In genomic region chr3:160343132-160343531, GRCh38 we compare ENCODE assay signal across 8 cellular contexts. TPM values are rescaled to one million over a fixed set of nuclear protein-coding genes. Genes with fewer than 3 reads are reported as not detected.
DNase-seq lines count a peak whose midpoint lies in the region; ATAC-seq and TF ChIP-seq lines count a peak whose summit lies in the region.

No MANE protein-coding gene starts in this region.

- H3K27me3 ChIP-seq in breast epithelium (no peaks in the 10 kb centered on the region), tibial nerve (no peaks in the 10 kb centered on the region)

- intact Hi-C loops in MCF 10A (cut with micrococcal nuclease), result loop anchor here (1.0 to 10.0 kb wide), 6 partner anchors 69 to 1078 kb away; partner anchors contain the start of gene C3orf80
- intact Hi-C loops in breast epithelium (cut with DNase I; ENCODE audit: low total_unique reads), result no loop called here

- no peaks in the 10 kb centered on the region for H3K9me3 Mint-ChIP-seq in MCF 10A (ENCODE audit: unreplicated experiment)

- H3K4me1 Mint-ChIP-seq in MCF 10A (ENCODE audit: insufficient read depth, unreplicated experiment), result no peaks in the 10 kb centered on the region

- no peak for TF ChIP-seq POLR2A in breast epithelium (IDR thresholded peaks at IDR 0.05)
- TF ChIP-seq POLR2A in tibial nerve (IDR thresholded peaks at IDR 0.05), result no peak

- H3K9me3 ChIP-seq in breast epithelium (peaks cover 2 to 3% of the 10 kb centered on the region in 2 donors), tibial nerve (peaks cover 0 to 2% (median 0%) of the 10 kb centered on the region in 4 donors)

- peaks cover 6% of the 10 kb centered on the region for H3K36me3 Mint-ChIP-seq in MCF 10A (ENCODE audit: insufficient read depth, unreplicated experiment)

- CTCF ChIA-PET in MCF 10A (lab: Yijun Ruan, JAX), result interaction anchor here (0.7 to 6.8 kb wide), 7 partner anchors 70 to 458 kb away, joined by 3 to 39 read pairs (median 3); no protein-coding TSS in a partner anchor

- no peaks in the 10 kb centered on the region for H3K36me3 ChIP-seq in breast epithelium
- peaks cover 0 to 6% (median 0%) of the 10 kb centered on the region in 3 donors for H3K36me3 ChIP-seq in tibial nerve

- no TSS peak for BruUV-seq in MCF 10A (replicated peaks; lab: Mats Ljungman, UMichigan)

- no peak for ATAC-seq in GM18502 (IDR thresholded peaks at IDR 0.05; ENCODE audit: poor library complexity, unreplicated experiment)

- POLR2A ChIA-PET in MCF 10A (lab: Yijun Ruan, JAX), result no interaction called here

- H3K27me3 Mint-ChIP-seq in MCF 10A (ENCODE audit: insufficient read depth, unreplicated experiment), result no peaks in the 10 kb centered on the region

- H3K27ac ChIP-seq in breast epithelium, result no peak overlapping the region
- no peak overlapping the region for H3K27ac ChIP-seq in tibial nerve

- no peak for TF ChIP-seq EP300 in tibial nerve (IDR thresholded peaks at IDR 0.05)

- H3K4me1 ChIP-seq in breast epithelium, result no peaks in the 10 kb centered on the region
- peaks cover 0 to 15% (median 0%) of the 10 kb centered on the region in 4 donors for H3K4me1 ChIP-seq in tibial nerve

- DNase-seq in MCF 10A (ENCODE audit: unreplicated experiment) (peak; percentile 36), breast epithelium (ENCODE audit: low spot score in 2 of 2) (no peak), NCI-H82 treated with DMSO at 0.1 percent for 48 hours (lab: John Stamatoyannopoulos, UW; ENCODE audit: unreplicated experiment) (peak; percentile 21), epithelial cell of esophagus (ENCODE audit: low read depth) (peak; percentile 26), tibial nerve (ENCODE audit: low spot score in 2 of 2) (no peak), SHP77 treated with DMSO at 0.1 percent for 48 hours (lab: John Stamatoyannopoulos, UW) (no peak)
- no peak for DNase-seq in stimulated activated CD4-positive, alpha-beta T cell treated with anti-CD3 and anti-CD28 coated beads, Interleukin-2, amount 100 ng/mL, for 24 hours

- H3K4me3 ChIP-seq in breast epithelium, result no peak overlapping the region
- no peak overlapping the region for H3K4me3 ChIP-seq in epithelial cell of esophagus (ENCODE audit: low read length)
- no peak overlapping the region for H3K4me3 ChIP-seq in tibial nerve

- no peak overlapping the region for H3K27ac Mint-ChIP-seq in MCF 10A (ENCODE audit: low read depth, unreplicated experiment)

- WGBS in tibial nerve, 2 donors, result 16 to 19% methylated on average over 1 of the region's 1 CpG

- peak; percentile 47 for TF ChIP-seq CTCF in MCF 10A (IDR thresholded peaks at IDR 0.05; ENCODE audit: unreplicated experiment)
- TF ChIP-seq CTCF in breast epithelium (IDR thresholded peaks at IDR 0.05), result peak in 1 of 3 donors; percentile 28
- TF ChIP-seq CTCF in epithelial cell of esophagus (IDR thresholded peaks at IDR 0.05; ENCODE audit: insufficient read depth, low read depth, low read length, missing control alignments), result peak; percentile 31
- peak in 3 of 5 experiments; percentile 14 to 27 (median 15) for TF ChIP-seq CTCF in tibial nerve (IDR thresholded peaks at IDR 0.05)

- no peak overlapping the region for H3K4me3 Mint-ChIP-seq in MCF 10A (ENCODE audit: unreplicated experiment)

RNA-seq across cellular contexts. Expression of gene IFT80, which starts 55.9 kb away (rescaled TPM):
- 22.6 and 29.0 TPM in 2 replicates for total RNA-seq in MCF 10A (2022)
- total RNA-seq in breast epithelium, result 10 to 100 TPM; 18.4 to 41.0 (median 29.2) TPM
- total RNA-seq in tibial nerve, result 10 to 100 TPM; 19.5 to 57.5 (median 31.6) TPM

RNA-seq across cellular contexts. Expression of gene SMC4, which starts 56.3 kb away (rescaled TPM):
- total RNA-seq in MCF 10A (2022) (89.3 and 116 TPM in 2 replicates), breast epithelium (10 to 100 TPM; 17.1 to 30.3 (median 25.2) TPM), tibial nerve (10 to 100 TPM; 11.7 to 27.1 (median 21.1) TPM)

Comparison
In these comparisons a context has a peak if more than half of its experiments do, and no peak if none do; other contexts are left out.
1. DNase-seq: peak in MCF 10A (single experiment), NCI-H82 treated with DMSO at 0.1 percent for 48 hours (single experiment) and epithelial cell of esophagus (single experiment); none in breast epithelium (0 of 2), tibial nerve (0 of 2), SHP77 treated with DMSO at 0.1 percent for 48 hours (single experiment) and stimulated activated CD4-positive, alpha-beta T cell treated with anti-CD3 and anti-CD28 coated beads, Interleukin-2, amount 100 ng/mL, for 24 hours (0 of 2).